ENCODE assay signal across 12 cellular contexts in the genomic region with DNA sequence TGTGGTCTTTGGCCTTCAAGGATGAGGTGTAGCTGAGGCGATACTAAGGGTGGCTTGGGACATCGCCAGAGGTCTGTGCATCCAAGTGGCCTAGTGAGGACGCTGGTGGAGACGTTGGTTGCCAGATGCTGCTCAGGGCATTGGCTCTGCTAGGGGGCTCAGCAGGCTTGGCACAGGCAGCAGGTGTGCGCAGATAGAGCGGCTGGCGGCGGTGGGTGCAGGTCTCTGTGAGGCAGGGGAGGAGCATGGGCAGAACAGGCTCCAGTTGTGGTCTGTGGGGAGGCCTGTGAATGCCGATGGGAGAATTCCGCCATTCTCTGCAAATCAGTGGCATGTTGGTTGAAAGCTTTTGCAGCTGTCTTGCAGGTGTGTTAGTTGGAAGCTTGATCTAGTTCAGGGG. TPM values are rescaled to one million over a fixed set of nuclear protein-coding genes. Genes with fewer than 3 reads are reported as not detected.
A peak's percentile ranks its signal among the peaks of the same experiment; 100 is the strongest.
DNase-seq lines count a peak whose midpoint lies in the region; ATAC-seq and TF ChIP-seq lines count a peak whose summit lies in the region.
"Had no signal": no experiment of that assay in that cellular context is flagged by ENCODE, and none has a peak within 500 bp of the region (broad histone marks: within the 10 kb centered on the region; RNA-seq: fewer than 3 reads in every experiment).

No MANE protein-coding gene starts in this region.

- no peak overlapping the region for H3K4ac ChIP-seq in mesenchymal stem cell (ENCODE audit: low read depth in 1 of 2, low read length in 2 of 2)

- POLR2A ChIA-PET in CD8-positive, alpha-beta memory T cell (lab: Charles Lee), result no interaction called here
- POLR2A ChIA-PET in RWPE1 (lab: Yijun Ruan, JAX; ENCODE audit: low non-redundant PET), result no interaction called here

- no peak overlapping the region for H2BK5ac ChIP-seq in mesenchymal stem cell (ENCODE audit: low read depth, low read length, poor library complexity, severe bottlenecking)

- H3K27me3 ChIP-seq in CD8-positive, alpha-beta memory T cell (ENCODE audit: insufficient read depth, low read length, poor library complexity, severe bottlenecking), result no peaks in the 10 kb centered on the region
- no peaks in the 10 kb centered on the region for H3K27me3 ChIP-seq in mesenchymal stem cell (ENCODE audit: control insufficient read depth in 1 of 2, insufficient read depth in 1 of 2, low read length in 2 of 2)
- H3K27me3 ChIP-seq: heart right ventricle, testis had no signal

- H3K4me3 Mint-ChIP-seq in CD8-positive, alpha-beta memory T cell, result peak overlapping the region in 6 of 7 donors; percentile 5 to 59 (median 36)
- peak overlapping the region; percentile 36 for H3K4me3 Mint-ChIP-seq in central memory CD8-positive, alpha-beta T cell
- peak overlapping the region; percentile 2 for H3K4me3 Mint-ChIP-seq in neural crest cell

- no peak overlapping the region for H3K18ac ChIP-seq in mesenchymal stem cell (ENCODE audit: low read depth in 1 of 2, low read length in 2 of 2)

- no peaks in the 10 kb centered on the region for H3K9me3 Mint-ChIP-seq in CD8-positive, alpha-beta memory T cell
- no peaks in the 10 kb centered on the region for H3K9me3 Mint-ChIP-seq in central memory CD8-positive, alpha-beta T cell
- no peaks in the 10 kb centered on the region for H3K9me3 Mint-ChIP-seq in neural crest cell

- no peak overlapping the region for H4K91ac ChIP-seq in mesenchymal stem cell (ENCODE audit: low read length)

- peak overlapping the region; percentile 57 to 93 (median 72) for H3K27ac Mint-ChIP-seq in CD8-positive, alpha-beta memory T cell
- peak overlapping the region; percentile 67 for H3K27ac Mint-ChIP-seq in central memory CD8-positive, alpha-beta T cell (ENCODE audit: low read depth)
- H3K27ac Mint-ChIP-seq in neural crest cell (ENCODE audit: unreplicated experiment), result peak overlapping the region; percentile 41

- no peak for TF ChIP-seq CTCF in RWPE1 (conservative IDR thresholded peaks at IDR 0.05; ENCODE audit: low read depth)
- TF ChIP-seq CTCF in neural crest cell (conservative IDR thresholded peaks at IDR 0.05), result no peak
- no peak for TF ChIP-seq CTCF in GM10266 (IDR thresholded peaks at IDR 0.05; ENCODE audit: control insufficient read depth, insufficient read depth, low read depth, missing control alignments)

- H3K4me1 Mint-ChIP-seq in CD8-positive, alpha-beta memory T cell, result peaks cover 37 to 70% (median 59%) of the 10 kb centered on the region in 3 donors
- peaks cover 49% of the 10 kb centered on the region for H3K4me1 Mint-ChIP-seq in central memory CD8-positive, alpha-beta T cell
- H3K4me1 Mint-ChIP-seq in neural crest cell, result peaks cover 16% of the 10 kb centered on the region

- H3K23ac ChIP-seq in mesenchymal stem cell (ENCODE audit: low read length in 2 of 2), result no peak overlapping the region

- no peak overlapping the region for H3K4me2 ChIP-seq in mesenchymal stem cell (ENCODE audit: low read length, poor library complexity, severe bottlenecking)

- no peak overlapping the region for H2AK5ac ChIP-seq in mesenchymal stem cell (ENCODE audit: low read length, severe bottlenecking)

- H3K79me1 ChIP-seq in mesenchymal stem cell (replicated peaks; ENCODE audit: low read length, poor library complexity, severe bottlenecking), result peaks cover 20% of the 10 kb centered on the region

- no peak overlapping the region for H3K14ac ChIP-seq in mesenchymal stem cell (ENCODE audit: low read length in 2 of 2)

- H3K9me3 ChIP-seq in CD8-positive, alpha-beta memory T cell (ENCODE audit: low read length), result no peaks in the 10 kb centered on the region
- H3K9me3 ChIP-seq in mesenchymal stem cell (ENCODE audit: control insufficient read depth, low read length), result no peaks in the 10 kb centered on the region
- H3K9me3 ChIP-seq: heart right ventricle, testis had no signal

- H2BK15ac ChIP-seq in mesenchymal stem cell (ENCODE audit: low read depth, poor library complexity, severe bottlenecking), result no peak overlapping the region

- no peak for ATAC-seq in central memory CD8-positive, alpha-beta T cell (replicated peaks; ENCODE audit: extremely low read depth, poor library complexity, severe bottlenecking)
- ATAC-seq: PC-3 had no signal

- DNase-seq in CD8-positive, alpha-beta memory T cell, result peak in 1 of 5 donors; percentile 34
- DNase-seq in RWPE1 (ENCODE audit: low spot score) (no peak), neural crest cell (ENCODE audit: low read depth, low spot score) (no peak), NCI-H345 (lab: John Stamatoyannopoulos, UW) (no peak), mesenchymal stem cell (no peak), GM10266 (ENCODE audit: extremely low spot score) (no peak), NCI-H748 treated with DMSO at 0.1 percent for 48 hours (lab: John Stamatoyannopoulos, UW) (no peak)
- DNase-seq in central memory CD8-positive, alpha-beta T cell (ENCODE audit: low spot score in 2 of 2), result no peak
- DNase-seq: heart right ventricle, PC-3, testis had no signal

- no peaks in the 10 kb centered on the region for H3K27me3 Mint-ChIP-seq in CD8-positive, alpha-beta memory T cell
- no peaks in the 10 kb centered on the region for H3K27me3 Mint-ChIP-seq in central memory CD8-positive, alpha-beta T cell
- H3K27me3 Mint-ChIP-seq in neural crest cell (ENCODE audit: low read depth), result no peaks in the 10 kb centered on the region

- H4K8ac ChIP-seq in mesenchymal stem cell (ENCODE audit: low read length), result no peak overlapping the region

- no peak overlapping the region for H3K9ac ChIP-seq in mesenchymal stem cell (ENCODE audit: low read length)

- WGBS in mesenchymal stem cell, result 99% methylated on average over 10 of the region's 10 CpGs

- CTCF ChIA-PET in CD8-positive, alpha-beta memory T cell (lab: Charles Lee), result interaction anchor here (0.9 to 2.0 kb wide), 4 partner anchors 25 to 100 kb away, joined by 3 to 6 read pairs (median 4); partner anchors contain the start of genes HNRNPM and ZNF414
- CTCF ChIA-PET in RWPE1 (lab: Yijun Ruan, JAX), result interaction anchor here (0.7 to 1.4 kb wide), 3 partner anchors 10 to 128 kb away, joined by 3 to 5 read pairs (median 3); no protein-coding TSS in a partner anchor

- H3K36me3 ChIP-seq in CD8-positive, alpha-beta memory T cell (ENCODE audit: insufficient read depth, low read length), result peaks cover 25% of the 10 kb centered on the region
- H3K36me3 ChIP-seq in mesenchymal stem cell (ENCODE audit: control insufficient read depth in 1 of 2, insufficient read depth in 2 of 2, low read depth in 1 of 2, low read length in 2 of 2), result peaks cover 77 to 84% of the 10 kb centered on the region in 2 experiments

- no peak overlapping the region for H2BK12ac ChIP-seq in mesenchymal stem cell (ENCODE audit: low read length in 2 of 2)

- H3K36me3 Mint-ChIP-seq in CD8-positive, alpha-beta memory T cell, result peaks cover 6 to 87% (median 13%) of the 10 kb centered on the region in 3 donors
- peaks cover 76% of the 10 kb centered on the region for H3K36me3 Mint-ChIP-seq in central memory CD8-positive, alpha-beta T cell (ENCODE audit: insufficient read depth)
- peaks cover 24% of the 10 kb centered on the region for H3K36me3 Mint-ChIP-seq in neural crest cell (ENCODE audit: low read depth)

- no peak overlapping the region for H2BK120ac ChIP-seq in mesenchymal stem cell (ENCODE audit: low read depth, low read length)

- H2AFZ ChIP-seq in mesenchymal stem cell (ENCODE audit: low read depth, low read length), result no peak overlapping the region

- H3K4me3 ChIP-seq in CD8-positive, alpha-beta memory T cell (ENCODE audit: low read length), result no peak overlapping the region
- no peak overlapping the region for H3K4me3 ChIP-seq in mesenchymal stem cell (ENCODE audit: insufficient read depth in 1 of 2, low read depth in 1 of 2, low read length in 2 of 2)
- H3K4me3 ChIP-seq: heart right ventricle, testis had no signal

- H3K4me1 ChIP-seq in CD8-positive, alpha-beta memory T cell (ENCODE audit: insufficient read depth, low read length), result peaks cover 40% of the 10 kb centered on the region
- peaks cover 3% of the 10 kb centered on the region for H3K4me1 ChIP-seq in mesenchymal stem cell (ENCODE audit: control insufficient read depth, insufficient read depth, low read depth, low read length)

- no peak overlapping the region for H3K27ac ChIP-seq in CD8-positive, alpha-beta memory T cell (ENCODE audit: low read depth, low read length)
- H3K27ac ChIP-seq in RWPE1 (peak overlapping the region; percentile 64), mesenchymal stem cell (ENCODE audit: low read length, poor library complexity, severe bottlenecking) (no peak overlapping the region)
- H3K27ac ChIP-seq: testis had no signal

RNA-seq across cellular contexts. Expression of gene PRAM1, which starts 21.2 kb away (rescaled TPM):
- total RNA-seq in CD8-positive, alpha-beta memory T cell, result under 1 TPM; 0.55 to 0.64 TPM
- polyA plus RNA-seq in CD8-positive, alpha-beta memory T cell, result 0.39 TPM
- total RNA-seq in neural crest cell, result 0.21 and 0.55 TPM in 2 replicates
- 0.03 TPM for polyA plus RNA-seq in mesenchymal stem cell (2013, experiment 1 of 2)
- polyA plus RNA-seq in mesenchymal stem cell (2013, experiment 2 of 2), result not detected
- total RNA-seq: PC-3, pulmonary artery endothelial cell had no signal

RNA-seq across cellular contexts. Expression of gene ZNF414, which starts 32.8 kb away (rescaled TPM):
- 10 to 100 TPM; 25.7 to 26.0 TPM for total RNA-seq in CD8-positive, alpha-beta memory T cell
- 18.0 TPM for polyA plus RNA-seq in CD8-positive, alpha-beta memory T cell
- 31.1 and 31.8 TPM in 2 replicates for total RNA-seq in neural crest cell
- 21.2 TPM for polyA plus RNA-seq in mesenchymal stem cell (2013, experiment 1 of 2)
- polyA plus RNA-seq in mesenchymal stem cell (2013, experiment 2 of 2), result 19.1 TPM

RNA-seq across cellular contexts. Expression of gene HNRNPM, which starts 36.4 kb away (rescaled TPM):
- 100 to 1,000 TPM; 336 to 338 TPM for total RNA-seq in CD8-positive, alpha-beta memory T cell
- 311 TPM for polyA plus RNA-seq in CD8-positive, alpha-beta memory T cell
- total RNA-seq in neural crest cell, result 493 and 498 TPM in 2 replicates
- 84.5 TPM for polyA plus RNA-seq in mesenchymal stem cell (2013, experiment 1 of 2)
- 82.9 TPM for polyA plus RNA-seq in mesenchymal stem cell (2013, experiment 2 of 2)
